In genomic region chr18:58549814-58550339, GRCh38 we compare ENCODE assay signal across 24 cellular contexts.
DNase-seq lines count a peak whose midpoint lies in the region; ATAC-seq and TF ChIP-seq lines count a peak whose summit lies in the region.
"Had no signal": no experiment of that assay in that cellular context is flagged by ENCODE, and none has a peak within 500 bp of the region (broad histone marks: within the 10 kb centered on the region; RNA-seq: fewer than 3 reads in every experiment).

No MANE protein-coding gene starts in this region.

- no peak for TF ChIP-seq CTCF in PC-3 (conservative IDR thresholded peaks at IDR 0.05; ENCODE audit: low read depth, low read length)
- no peak for TF ChIP-seq CTCF in liver (IDR thresholded peaks at IDR 0.05; ENCODE audit: low read depth, low read length, missing input control)
- no peak for TF ChIP-seq CTCF in type B pancreatic cell (conservative IDR thresholded peaks at IDR 0.05)

- H3K27me3 ChIP-seq in PC-3 (ENCODE audit: low read length) (no peaks in the 10 kb centered on the region), liver (ENCODE audit: control insufficient read depth in 4 of 4, insufficient read depth in 4 of 4, low read length in 3 of 4) (no peaks in the 10 kb centered on the region)
- H3K27me3 ChIP-seq: upper lobe of left lung had no signal

- H3K27ac Mint-ChIP-seq in activated naive CD4-positive, alpha-beta T cell treated with anti-CD3 and anti-CD28 coated beads for 36 hours, result no peak overlapping the region
- no peak overlapping the region for H3K27ac Mint-ChIP-seq in activated naive CD4-positive, alpha-beta T cell treated with anti-CD3 and anti-CD28 coated beads, Interleukin-2, amount 10 ng/mL, durations not matched to agents 7 days and 5 days
- peak overlapping the region; percentile 50 for H3K27ac Mint-ChIP-seq in type B pancreatic cell
- no peak overlapping the region for H3K27ac Mint-ChIP-seq in stimulated activated naive CD8-positive, alpha-beta T cell treated with anti-CD3 and anti-CD28 coated beads, Interleukin-15, amount 100 ng/mL, for 72 hours
- H3K27ac Mint-ChIP-seq: activated CD4-positive, alpha-beta T cell treated with anti-CD3 and anti-CD28 coated beads, Interleukin-2, amount 10 ng/mL, durations not matched to agents 7 days and 5 days; HFFc6 had no signal

- POLR2A ChIA-PET in PC-3 (lab: Charles Lee; ENCODE audit: unreplicated experiment), result no interaction called here

- H3K9me2 ChIP-seq in PC-3 (replicated peaks; ENCODE audit: low read length), result no peaks in the 10 kb centered on the region

- DNase-seq in activated naive CD4-positive, alpha-beta T cell treated with anti-CD3 and anti-CD28 coated beads for 36 hours, result no peak
- no peak for DNase-seq in activated naive CD4-positive, alpha-beta T cell treated with anti-CD3 and anti-CD28 coated beads, Interleukin-2, amount 10 ng/mL, durations not matched to agents 7 days and 5 days
- DNase-seq in PC-3 (peak; percentile 72), type B pancreatic cell (ENCODE audit: extremely low spot score, unreplicated experiment) (no peak)
- DNase-seq in stimulated activated naive CD8-positive, alpha-beta T cell treated with anti-CD3 and anti-CD28 coated beads, Interleukin-15, amount 100 ng/mL, for 72 hours, result no peak
- DNase-seq: activated CD4-positive, alpha-beta T cell treated with anti-CD3 and anti-CD28 coated beads, Interleukin-2, amount 10 ng/mL, durations not matched to agents 7 days and 5 days; activated gamma-delta T cell treated with Interleukin-2 at 50 U/mL for 16 hours; amygdala; central memory CD4-positive, alpha-beta T cell; dorsolateral prefrontal cortex; foreskin fibroblast; HFFc6; hypothalamus; NCI-H1694 treated with DMSO at 0.1 percent for 48 hours; NCI-H226; stimulated activated CD4-positive, alpha-beta T cell treated with anti-CD3 and anti-CD28 coated beads, Interleukin-2, amount 100 ng/mL, for 48 hours; stimulated activated naive CD8-positive, alpha-beta T cell treated with anti-CD3 and anti-CD28 coated beads, Interleukin-15, Interleukin-2, amounts not matched to agents 100 U/mL and 50 U/mL, for 24 hours; T-helper 1 cell had no signal

- WGBS in liver, result 41% methylated on average over 6 of the region's 6 CpGs

- TF ChIP-seq RAD21 in liver (IDR thresholded peaks at IDR 0.05), result peak in 1 of 2 donors; percentile 8

- H3K4me1 ChIP-seq in PC-3 (ENCODE audit: insufficient read depth, low read length), result peaks cover 42% of the 10 kb centered on the region
- peaks cover 0 to 5% (median 2%) of the 10 kb centered on the region in 4 donors for H3K4me1 ChIP-seq in liver (ENCODE audit: control insufficient read depth in 4 of 4, insufficient read depth in 4 of 4, low read length in 3 of 4)
- H3K4me1 ChIP-seq: upper lobe of left lung had no signal

- H3K9me3 Mint-ChIP-seq in activated naive CD4-positive, alpha-beta T cell treated with anti-CD3 and anti-CD28 coated beads for 36 hours, result peaks cover 14% of the 10 kb centered on the region
- H3K9me3 Mint-ChIP-seq in activated naive CD4-positive, alpha-beta T cell treated with anti-CD3 and anti-CD28 coated beads, Interleukin-2, amount 10 ng/mL, durations not matched to agents 7 days and 5 days, result peaks cover 4% of the 10 kb centered on the region
- peaks cover 17% of the 10 kb centered on the region for H3K9me3 Mint-ChIP-seq in type B pancreatic cell
- H3K9me3 Mint-ChIP-seq in stimulated activated naive CD8-positive, alpha-beta T cell treated with anti-CD3 and anti-CD28 coated beads, Interleukin-15, amount 100 ng/mL, for 72 hours, result peaks cover 27 to 29% of the 10 kb centered on the region in 2 donors
- H3K9me3 Mint-ChIP-seq: HFFc6 had no signal

- no peaks in the 10 kb centered on the region for H3F3A ChIP-seq in PC-3 (ENCODE audit: low read length, unreplicated experiment)

- H3K9me3 ChIP-seq in PC-3 (ENCODE audit: low read length), result no peaks in the 10 kb centered on the region
- H3K9me3 ChIP-seq in liver (ENCODE audit: control insufficient read depth in 4 of 4, low read length in 3 of 4), result no peaks in the 10 kb centered on the region
- H3K9me3 ChIP-seq: upper lobe of left lung had no signal

- H3K4me3 ChIP-seq in PC-3 (ENCODE audit: low read length) (no peak overlapping the region), liver (ENCODE audit: low read depth in 1 of 3, low read length in 3 of 3) (no peak overlapping the region)
- H3K4me3 ChIP-seq: dorsolateral prefrontal cortex, smooth muscle cell, upper lobe of left lung had no signal

- intact Hi-C loops in activated naive CD4-positive, alpha-beta T cell treated with anti-CD3 and anti-CD28 coated beads for 36 hours (cut with micrococcal nuclease), result loop anchor here (2.0 to 5.0 kb wide), 3 partner anchors 13 to 1352 kb away; partner anchors contain the start of gene LMAN1
- intact Hi-C loops in PC-3 (cut with micrococcal nuclease), result loop anchor here (1.0 kb wide), 1 partner anchor 22 kb away; no protein-coding TSS in a partner anchor

- peak overlapping the region; percentile 14 for H3K4me3 Mint-ChIP-seq in activated naive CD4-positive, alpha-beta T cell treated with anti-CD3 and anti-CD28 coated beads for 36 hours
- no peak overlapping the region for H3K4me3 Mint-ChIP-seq in activated naive CD4-positive, alpha-beta T cell treated with anti-CD3 and anti-CD28 coated beads, Interleukin-2, amount 10 ng/mL, durations not matched to agents 7 days and 5 days
- H3K4me3 Mint-ChIP-seq in type B pancreatic cell, result no peak overlapping the region
- H3K4me3 Mint-ChIP-seq in stimulated activated naive CD8-positive, alpha-beta T cell treated with anti-CD3 and anti-CD28 coated beads, Interleukin-15, amount 100 ng/mL, for 72 hours, result peak overlapping the region in 1 of 2 donors; percentile 74
- H3K4me3 Mint-ChIP-seq: activated CD4-positive, alpha-beta T cell treated with anti-CD3 and anti-CD28 coated beads, Interleukin-2, amount 10 ng/mL, durations not matched to agents 7 days and 5 days; HFFc6 had no signal

- no peaks in the 10 kb centered on the region for H3K79me2 ChIP-seq in PC-3 (ENCODE audit: low read length)

- no TSS peak for BruUV-seq in PC-3 (replicated peaks; lab: Mats Ljungman, UMichigan)

- H3K4me2 ChIP-seq in PC-3 (ENCODE audit: low read length), result peak overlapping the region; percentile 53
- H3K4me2 ChIP-seq: smooth muscle cell had no signal

- peaks cover 6% of the 10 kb centered on the region for H3K36me3 Mint-ChIP-seq in activated naive CD4-positive, alpha-beta T cell treated with anti-CD3 and anti-CD28 coated beads for 36 hours (ENCODE audit: low read depth)
- no peaks in the 10 kb centered on the region for H3K36me3 Mint-ChIP-seq in activated naive CD4-positive, alpha-beta T cell treated with anti-CD3 and anti-CD28 coated beads, Interleukin-2, amount 10 ng/mL, durations not matched to agents 7 days and 5 days
- peaks cover 6% of the 10 kb centered on the region for H3K36me3 Mint-ChIP-seq in type B pancreatic cell

- no peaks in the 10 kb centered on the region for H3K36me3 ChIP-seq in PC-3 (ENCODE audit: low read depth, low read length)
- no peaks in the 10 kb centered on the region for H3K36me3 ChIP-seq in liver (ENCODE audit: control insufficient read depth in 4 of 4, insufficient read depth in 3 of 4, low read depth in 1 of 4, low read length in 3 of 4)
- H3K36me3 ChIP-seq: upper lobe of left lung had no signal

- H3K4me1 Mint-ChIP-seq in activated naive CD4-positive, alpha-beta T cell treated with anti-CD3 and anti-CD28 coated beads for 36 hours (ENCODE audit: low read depth), result peaks cover 72% of the 10 kb centered on the region
- peaks cover 37% of the 10 kb centered on the region for H3K4me1 Mint-ChIP-seq in activated naive CD4-positive, alpha-beta T cell treated with anti-CD3 and anti-CD28 coated beads, Interleukin-2, amount 10 ng/mL, durations not matched to agents 7 days and 5 days
- H3K4me1 Mint-ChIP-seq in type B pancreatic cell (ENCODE audit: unreplicated experiment), result peaks cover 21% of the 10 kb centered on the region
- peaks cover 56% of the 10 kb centered on the region for H3K4me1 Mint-ChIP-seq in stimulated activated naive CD8-positive, alpha-beta T cell treated with anti-CD3 and anti-CD28 coated beads, Interleukin-15, amount 100 ng/mL, for 72 hours

- no peaks in the 10 kb centered on the region for H4K20me1 ChIP-seq in PC-3 (ENCODE audit: low read length)

- CTCF ChIA-PET in activated naive CD4-positive, alpha-beta T cell treated with anti-CD3 and anti-CD28 coated beads for 36 hours (lab: Charles Lee), result interaction anchor here (1.5 kb wide), 2 partner anchors 20 to 214 kb away, joined by 6 to 7 read pairs; no protein-coding TSS in a partner anchor
- CTCF ChIA-PET in activated naive CD4-positive, alpha-beta T cell treated with anti-CD3 and anti-CD28 coated beads, Interleukin-2, amount 10 ng/mL, durations not matched to agents 7 days and 5 days (lab: Charles Lee), result interaction anchor here (0.5 to 1.5 kb wide), 3 partner anchors 21 to 217 kb away, joined by 3 to 4 read pairs (median 3); no protein-coding TSS in a partner anchor
- CTCF ChIA-PET in PC-3 (lab: Charles Lee), result no interaction called here

- H3K9ac ChIP-seq in PC-3 (ENCODE audit: low read length), result no peak overlapping the region
- H3K9ac ChIP-seq in liver (ENCODE audit: low read depth in 1 of 2, low read length in 2 of 2), result no peak overlapping the region

- peak; percentile 79 for ATAC-seq in PC-3
- ATAC-seq in HG02571 (IDR thresholded peaks at IDR 0.05; ENCODE audit: unreplicated experiment), result no peak
- no peak for ATAC-seq in GM19467 (IDR thresholded peaks at IDR 0.05; ENCODE audit: unreplicated experiment)
- ATAC-seq in stimulated activated naive CD8-positive, alpha-beta T cell treated with anti-CD3 and anti-CD28 coated beads, Interleukin-15, amount 100 ng/mL, for 72 hours, result no peak
- ATAC-seq: stimulated activated naive CD8-positive, alpha-beta T cell treated with anti-CD3 and anti-CD28 coated beads, Interleukin-15, Interleukin-2, amounts not matched to agents 100 U/mL and 50 U/mL, for 24 hours had no signal

- no peaks in the 10 kb centered on the region for H3K27me3 Mint-ChIP-seq in activated naive CD4-positive, alpha-beta T cell treated with anti-CD3 and anti-CD28 coated beads for 36 hours (ENCODE audit: low read depth)
- H3K27me3 Mint-ChIP-seq in activated naive CD4-positive, alpha-beta T cell treated with anti-CD3 and anti-CD28 coated beads, Interleukin-2, amount 10 ng/mL, durations not matched to agents 7 days and 5 days, result no peaks in the 10 kb centered on the region
- H3K27me3 Mint-ChIP-seq in type B pancreatic cell, result peaks cover 13% of the 10 kb centered on the region
- H3K27me3 Mint-ChIP-seq in stimulated activated naive CD8-positive, alpha-beta T cell treated with anti-CD3 and anti-CD28 coated beads, Interleukin-15, amount 100 ng/mL, for 72 hours, result no peaks in the 10 kb centered on the region
- H3K27me3 Mint-ChIP-seq: activated CD4-positive, alpha-beta T cell treated with anti-CD3 and anti-CD28 coated beads, Interleukin-2, amount 10 ng/mL, durations not matched to agents 7 days and 5 days had no signal

- H3K27ac ChIP-seq in PC-3 (ENCODE audit: low read length) (peak overlapping the region; percentile 49), liver (ENCODE audit: low read depth in 1 of 2, low read length in 2 of 2) (no peak overlapping the region)
- H3K27ac ChIP-seq: dorsolateral prefrontal cortex, HL-60, upper lobe of left lung had no signal

- H2AFZ ChIP-seq in PC-3 (ENCODE audit: low read length), result no peak overlapping the region

TF ChIP-seq in liver, 16 proteins besides CTCF, POLR2A, EP300 and RAD21 (continues in another document):
- peak; percentile 14 to 29 for TF ChIP-seq HNF4A (conservative IDR thresholded peaks at IDR 0.05)
- TF ChIP-seq YY1 (IDR thresholded peaks at IDR 0.05), result no peak
- TF ChIP-seq EGR1 (IDR thresholded peaks at IDR 0.05; ENCODE audit: low read depth in 2 of 2), result no peak
